ENCODE assay signal across 1 cellular context in genomic region chr4:184451726-184452125, GRCh38.
TF ChIP-seq lines count a peak whose summit lies in the region.

No MANE protein-coding gene starts in this region.

TF ChIP-seq in K562, 482 proteins besides CTCF, POLR2A, EP300 and RAD21 (continued from another document and continues in another):
- TF ChIP-seq ZBTB5 (IDR thresholded peaks at IDR 0.05) (no peak), JUND (IDR thresholded peaks at IDR 0.05; ENCODE audit: borderline replicate concordance, low read depth, low read length) (peak; percentile 35; the same call in 1 of the 2 replicates), JUND (tag; IDR thresholded peaks at IDR 0.05; ENCODE audit: borderline replicate concordance, low read depth, low read length) (peak; percentile 38; the same call in 1 of the 3 replicates), RFX7 (CRISPR knock-in tag; IDR thresholded peaks at IDR 0.05) (no peak), GABPB2 (CRISPR knock-in tag; conservative IDR thresholded peaks at IDR 0.05) (no peak), TEAD2 (tag; IDR thresholded peaks at IDR 0.05) (no peak), HCFC1 (IDR thresholded peaks at IDR 0.05; ENCODE audit: low read depth, low read length) (no peak), TEAD1 (CRISPR knock-in tag; IDR thresholded peaks at IDR 0.05) (no peak), ZNF239 (CRISPR knock-in tag; IDR thresholded peaks at IDR 0.05) (no peak), ZBED1 (IDR thresholded peaks at IDR 0.05) (no peak), PHF21A (IDR thresholded peaks at IDR 0.05; ENCODE audit: borderline replicate concordance, low read depth) (no peak), ZNF707 (CRISPR knock-in tag; conservative IDR thresholded peaks at IDR 0.05) (no peak), ZNF324 (CRISPR knock-in tag; IDR thresholded peaks at IDR 0.05) (no peak), ZNF217 (CRISPR knock-in tag; IDR thresholded peaks at IDR 0.05) (no peak), IFI16 (CRISPR knock-in tag; IDR thresholded peaks at IDR 0.05) (no peak), C11orf30 (IDR thresholded peaks at IDR 0.05; ENCODE audit: low read depth) (peak; percentile 28), BRF1 (IDR thresholded peaks at IDR 0.05; ENCODE audit: borderline replicate concordance, extremely low read depth, insufficient read length) (no peak), CAMTA2 (CRISPR knock-in tag; conservative IDR thresholded peaks at IDR 0.05) (no peak), ZNF395 (CRISPR knock-in tag; IDR thresholded peaks at IDR 0.05) (peak; percentile 73; the same call in 1 of the 2 replicates), CEBPG (CRISPR knock-in tag; IDR thresholded peaks at IDR 0.05) (no peak), CEBPG (tag; conservative IDR thresholded peaks at IDR 0.05 in 1 of 2, IDR thresholded peaks at IDR 0.05 in 1 of 2) (no peak), NUFIP1 (IDR thresholded peaks at IDR 0.05; ENCODE audit: partially characterized antibody) (no peak), FOXA1 (IDR thresholded peaks at IDR 0.05; ENCODE audit: borderline replicate concordance) (no peak), SMAD2 (IDR thresholded peaks at IDR 0.05; ENCODE audit: low read depth, low read length) (no peak), ETV5 (CRISPR knock-in tag; IDR thresholded peaks at IDR 0.05; ENCODE audit: low read depth) (0 out of 2 replicates have a peak, but pooled peaks have one; percentile 61), SIN3B (IDR thresholded peaks at IDR 0.05; ENCODE audit: low read depth) (no peak), ZNF24 (IDR thresholded peaks at IDR 0.05) (no peak), ZNF133 (CRISPR knock-in tag; IDR thresholded peaks at IDR 0.05) (no peak), ZNF780A (CRISPR knock-in tag; IDR thresholded peaks at IDR 0.05) (no peak), USF1 (CRISPR knock-in tag; IDR thresholded peaks at IDR 0.05) (no peak), BRCA1 (IDR thresholded peaks at IDR 0.05) (no peak), BRCA1 (CRISPR knock-in tag; IDR thresholded peaks at IDR 0.05) (no peak), MCM3 (IDR thresholded peaks at IDR 0.05) (no peak), NCOA2 (IDR thresholded peaks at IDR 0.05; ENCODE audit: partially characterized antibody in 2 of 2) (no peak), FOXO4 (CRISPR knock-in tag; IDR thresholded peaks at IDR 0.05) (no peak), GTF2F1 (IDR thresholded peaks at IDR 0.05; ENCODE audit: low read depth, low read length) (no peak), HDAC3 (IDR thresholded peaks at IDR 0.05; ENCODE audit: borderline replicate concordance, partially characterized antibody) (peak; percentile 93), HLTF (IDR thresholded peaks at IDR 0.05) (no peak), MNT (conservative IDR thresholded peaks at IDR 0.05) (peak; percentile 34 to 71; a peak in 3 of 4 replicates), ZNF165 (CRISPR knock-in tag; IDR thresholded peaks at IDR 0.05; ENCODE audit: borderline replicate concordance) (no peak), RBM17 (IDR thresholded peaks at IDR 0.05; ENCODE audit: borderline replicate concordance, low read depth, low read length) (no peak), STAT6 (CRISPR knock-in tag; IDR thresholded peaks at IDR 0.05) (no peak), POLR2H (tag; IDR thresholded peaks at IDR 0.05; ENCODE audit: low read depth) (no peak), PRPF4 (IDR thresholded peaks at IDR 0.05; ENCODE audit: insufficient read depth, low read depth, low read length, poor library complexity, severe bottlenecking) (no peak), NEUROD1 (IDR thresholded peaks at IDR 0.05; ENCODE audit: borderline replicate concordance, low read depth, low read length, partially characterized antibody) (no peak), SMC3 (conservative IDR thresholded peaks at IDR 0.05; ENCODE audit: insufficient read depth, low read depth, low read length) (no peak), ZBTB33 (CRISPR knock-in tag; IDR thresholded peaks at IDR 0.05) (no peak), SOX6 (IDR thresholded peaks at IDR 0.05) (peak; percentile 92), MEF2D (tag; conservative IDR thresholded peaks at IDR 0.05; ENCODE audit: low read depth) (no peak), CXXC5 (CRISPR knock-in tag; IDR thresholded peaks at IDR 0.05) (0 out of 2 replicates have a peak, but pooled peaks have one; percentile 29), SRSF3 (IDR thresholded peaks at IDR 0.05; ENCODE audit: insufficient read depth, low read length) (no peak), MCM2 (IDR thresholded peaks at IDR 0.05; ENCODE audit: low read depth) (no peak)
